ENCODE assay signal across 17 cellular contexts in genomic region chr2:84388133-84388532, GRCh38.
"Had no signal": no experiment of that assay in that cellular context is flagged by ENCODE, and none has a peak within 500 bp of the region (broad histone marks: within the 10 kb centered on the region; RNA-seq: fewer than 3 reads in every experiment).

No MANE protein-coding gene starts in this region.

- H3K4me1 Mint-ChIP-seq: activated naive CD8-positive, alpha-beta T cell treated with anti-CD3 and anti-CD28 coated beads, Interleukin-2, amount 50 U/mL, for 24 hours had no signal

- H3K4me3 Mint-ChIP-seq: activated CD8-positive, alpha-beta T cell treated with anti-CD3 and anti-CD28 coated beads for 36 hours; activated naive CD8-positive, alpha-beta T cell treated with anti-CD3 and anti-CD28 coated beads, Interleukin-2, amount 50 U/mL, for 24 hours; endodermal cell; neural crest cell; stimulated activated naive CD8-positive, alpha-beta T cell treated with anti-CD3 and anti-CD28 coated beads, Interleukin-15, Interleukin-2, amounts not matched to agents 100 ng/mL and 50 ng/mL, for 24 hours had no signal

- DNase-seq: activated CD8-positive, alpha-beta memory T cell treated with anti-CD3 and anti-CD28 coated beads, Interleukin-2, amount 50 U/mL, for 48 hours; activated CD8-positive, alpha-beta T cell treated with anti-CD3 and anti-CD28 coated beads for 36 hours; activated naive CD4-positive, alpha-beta T cell treated with Interleukin-2 at 50 U/mL for 16 hours; activated naive CD8-positive, alpha-beta T cell treated with anti-CD3 and anti-CD28 coated beads, Interleukin-2, amount 50 U/mL, for 24 hours; cerebellar nuclear complex; dermis blood vessel endothelial cell; endodermal cell; erythroblast; head of caudate nucleus; mesendoderm; pancreas; stimulated activated CD4-positive, alpha-beta T cell treated with anti-CD3 and anti-CD28 coated beads, Interleukin-15, amount 100 ng/mL, for 24 hours; stimulated activated CD4-positive, alpha-beta T cell treated with anti-CD3 and anti-CD28 coated beads, Interleukin-4, amount 100 ng/mL, for 24 hours; T1000 had no signal

- H3K4me3 ChIP-seq: pancreas, thoracic aorta had no signal

- H3K27ac Mint-ChIP-seq: activated CD8-positive, alpha-beta T cell treated with anti-CD3 and anti-CD28 coated beads for 36 hours; activated naive CD8-positive, alpha-beta T cell treated with anti-CD3 and anti-CD28 coated beads, Interleukin-2, amount 50 U/mL, for 24 hours; endodermal cell; stimulated activated naive CD8-positive, alpha-beta T cell treated with anti-CD3 and anti-CD28 coated beads, Interleukin-15, Interleukin-2, amounts not matched to agents 100 ng/mL and 50 ng/mL, for 24 hours had no signal

- ATAC-seq: activated CD8-positive, alpha-beta T cell treated with anti-CD3 and anti-CD28 coated beads for 36 hours; activated naive CD8-positive, alpha-beta T cell treated with anti-CD3 and anti-CD28 coated beads, Interleukin-2, amount 50 U/mL, for 24 hours; pancreas had no signal
